In the genomic region with DNA sequence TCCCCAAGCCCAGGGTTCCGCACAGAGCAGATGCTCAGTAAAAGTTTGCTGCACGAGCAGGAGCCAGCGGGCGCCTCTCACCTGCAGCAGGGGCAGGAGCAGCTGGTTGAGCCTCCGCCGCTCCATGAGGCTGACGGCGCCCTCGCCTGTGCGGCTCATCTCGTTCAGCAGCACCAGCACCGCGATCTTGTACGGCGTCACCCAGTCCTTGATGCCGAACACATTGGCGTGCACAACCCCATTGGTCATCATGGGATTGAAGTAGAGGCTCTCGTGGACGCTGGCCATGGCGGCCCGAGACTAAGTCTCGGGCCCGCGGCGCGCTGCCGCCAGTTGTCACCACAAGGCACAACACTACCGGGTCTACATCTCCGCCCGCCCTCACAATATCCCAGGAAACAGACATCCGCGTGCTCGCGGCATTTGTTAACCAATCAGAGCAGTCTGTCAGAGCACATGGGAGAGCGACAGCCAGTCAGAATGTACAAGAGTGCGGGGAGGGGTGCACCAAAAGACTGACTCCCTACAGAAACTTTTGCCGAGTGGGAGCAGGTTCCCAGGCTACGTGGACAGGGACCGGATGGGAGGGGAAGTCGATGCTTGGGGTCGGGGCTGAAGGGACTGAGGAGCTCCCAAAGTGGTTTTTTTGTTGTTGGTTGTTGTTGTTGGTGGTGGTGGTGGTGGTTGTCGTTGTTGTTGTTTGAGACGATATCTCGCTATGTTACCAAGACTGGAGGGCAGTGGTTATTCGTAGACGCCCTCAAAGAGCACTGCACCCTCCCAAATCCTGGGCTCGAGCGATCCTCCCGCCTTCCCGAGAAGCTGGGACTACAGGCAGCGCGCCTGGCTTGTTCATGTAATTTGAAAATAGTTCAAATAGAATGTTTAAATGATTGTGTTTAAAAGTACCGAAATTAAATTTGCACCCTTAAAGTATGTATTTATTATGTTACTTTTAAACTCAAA, we compare ENCODE assay signal across 8 cellular contexts. TPM values are rescaled to one million over a fixed set of nuclear protein-coding genes. Genes with fewer than 3 reads are reported as not detected.
DNase-seq lines count a peak whose midpoint lies in the region; ATAC-seq, FAIRE-seq and TF ChIP-seq lines count a peak whose summit lies in the region.

A gene with protein sequence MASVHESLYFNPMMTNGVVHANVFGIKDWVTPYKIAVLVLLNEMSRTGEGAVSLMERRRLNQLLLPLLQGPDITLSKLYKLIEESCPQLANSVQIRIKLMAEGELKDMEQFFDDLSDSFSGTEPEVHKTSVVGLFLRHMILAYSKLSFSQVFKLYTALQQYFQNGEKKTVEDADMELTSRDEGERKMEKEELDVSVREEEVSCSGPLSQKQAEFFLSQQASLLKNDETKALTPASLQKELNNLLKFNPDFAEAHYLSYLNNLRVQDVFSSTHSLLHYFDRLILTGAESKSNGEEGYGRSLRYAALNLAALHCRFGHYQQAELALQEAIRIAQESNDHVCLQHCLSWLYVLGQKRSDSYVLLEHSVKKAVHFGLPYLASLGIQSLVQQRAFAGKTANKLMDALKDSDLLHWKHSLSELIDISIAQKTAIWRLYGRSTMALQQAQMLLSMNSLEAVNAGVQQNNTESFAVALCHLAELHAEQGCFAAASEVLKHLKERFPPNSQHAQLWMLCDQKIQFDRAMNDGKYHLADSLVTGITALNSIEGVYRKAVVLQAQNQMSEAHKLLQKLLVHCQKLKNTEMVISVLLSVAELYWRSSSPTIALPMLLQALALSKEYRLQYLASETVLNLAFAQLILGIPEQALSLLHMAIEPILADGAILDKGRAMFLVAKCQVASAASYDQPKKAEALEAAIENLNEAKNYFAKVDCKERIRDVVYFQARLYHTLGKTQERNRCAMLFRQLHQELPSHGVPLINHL (minus strand): TSS at position 359 of the 966 bp plus-strand sequence. CDS start 71 bp downstream, at position 288.

- H3K4me1 ChIP-seq in HepG2 (ENCODE audit: insufficient read depth, low read length), result peaks cover 48% of the 10 kb centered on the region

- no TSS peak for BruUV-seq in HepG2 (replicated peaks; lab: Mats Ljungman, UMichigan)

- under 1% methylated on average over 41 of the region's 53 CpGs for WGBS in HepG2 (ENCODE audit: low lambda C conversion rate)

- in situ Hi-C loops in HepG2 (cut with HindIII; ENCODE audit: extremely low pct_ligation_motif_present, low pct_unique_long_range_greater_than_20kb), result no loop called here

- peak within 1 kb of the TSS; percentile 93 for H3K9ac ChIP-seq in HepG2 (ENCODE audit: insufficient read depth, low read depth, low read length)

- TF ChIP-seq CTCF in HepG2 (CRISPR knock-in tag; IDR thresholded peaks at IDR 0.05), result peak; percentile 28; the same call in 1 of the 2 replicates

- no peaks in the 10 kb centered on the region for H3K9me3 ChIP-seq in HepG2 (ENCODE audit: low read length)

- CTCF ChIA-PET in HepG2 (lab: Yijun Ruan, JAX; ENCODE audit: low intra/inter-chr PET ratio, low total read pairs), result no interaction called here

- peak within 1 kb of the TSS; percentile 93 for H3K27ac ChIP-seq in HepG2 (ENCODE audit: extremely low read length, insufficient read depth, low read length)

- H3K79me2 ChIP-seq in HepG2 (ENCODE audit: insufficient read depth, low read length), result peaks cover 24% of the 10 kb centered on the region

- H3K27me3 ChIP-seq in HepG2 (ENCODE audit: control insufficient read depth in 1 of 2, insufficient read depth in 2 of 2, low read length in 2 of 2), result no peaks in the 10 kb centered on the region; a peak in 1 of 5 replicates

- H3K36me3 ChIP-seq in HepG2 (replicated peaks in 1 of 2; ENCODE audit: control insufficient read depth in 1 of 2, insufficient read depth in 2 of 2, low read length in 2 of 2), result peaks cover 0 to 5% of the 10 kb centered on the region in 2 experiments; a peak in 2 of 5 replicates

- no peaks in the 10 kb centered on the region for H4K20me1 ChIP-seq in HepG2 (ENCODE audit: insufficient read depth, low read length)

- peak within 1 kb of the TSS; percentile 96 for H3K4me2 ChIP-seq in HepG2 (ENCODE audit: low read depth, low read length)

- peak within 1 kb of the TSS; percentile 71 to 89 (median 81) for H3K4me3 ChIP-seq in HepG2 (replicated peaks in 1 of 3; ENCODE audit: insufficient read depth in 1 of 3, low read depth in 2 of 3, low read length in 3 of 3)

- peak; percentile 98 for FAIRE-seq in HepG2 (lab: Jason Lieb, UNC)

- intact Hi-C loops in HepG2 (cut with micrococcal nuclease; ENCODE audit: unreplicated experiment), result loop anchor here (1.0 kb wide), 2 partner anchors 48 to 91 kb away; a partner anchor contains a TSS

- DNase-seq in CD1c-positive myeloid dendritic cell (ENCODE audit: extremely low spot score) (peak; percentile 97), NCI-H82 (lab: John Stamatoyannopoulos, UW) (peak; percentile 99), dermis microvascular lymphatic vessel endothelial cell (ENCODE audit: low read depth in 2 of 2) (peak; percentile 98 to 100), HepG2 (ENCODE audit: low spot score) (peak; percentile 99)
- DNase-seq in activated CD4-positive, alpha-beta T cell treated with anti-CD3 and anti-CD28 coated beads, Interleukin-2, amount 50 U/mL, for 48 hours, result peak; percentile 89 to 92
- peak; percentile 84 for DNase-seq in stimulated activated CD4-positive, alpha-beta T cell treated with anti-CD3 and anti-CD28 coated beads, Interleukin-4, amount 100 ng/mL, for 1 hour

- peak; percentile 23 for TF ChIP-seq RAD21 in HepG2 (CRISPR knock-in tag; IDR thresholded peaks at IDR 0.05)

- H2AFZ ChIP-seq in HepG2 (ENCODE audit: low read length), result peak within 1 kb of the TSS; percentile 46

- peak; percentile 87 to 94 for TF ChIP-seq POLR2A in HepG2 (IDR thresholded peaks at IDR 0.05; ENCODE audit: insufficient read depth in 1 of 2, low read depth in 2 of 2, low read length in 2 of 2)

- POLR2A ChIA-PET in HepG2 (lab: Yijun Ruan, JAX), result interaction anchor here (0.7 to 2.3 kb wide), 23 partner anchors 9 to 874 kb away, joined by 3 to 37 read pairs (median 5); a partner anchor contains a TSS

- TF ChIP-seq EP300 in HepG2 (IDR thresholded peaks at IDR 0.05; ENCODE audit: low read depth in 2 of 2, low read length in 2 of 2) (peak; percentile 39 to 52; a peak in 1 of 4 replicates), HepG2 (CRISPR knock-in tag; IDR thresholded peaks at IDR 0.05; ENCODE audit: borderline replicate concordance) (no peak; the same call in 1 of the 2 replicates)

- peak; percentile 97 for ATAC-seq in GM19397 (IDR thresholded peaks at IDR 0.05; ENCODE audit: unreplicated experiment)
- ATAC-seq in HG03571 (IDR thresholded peaks at IDR 0.05; ENCODE audit: unreplicated experiment), result peak; percentile 95
- ATAC-seq in HepG2, result peak; percentile 97

TF ChIP-seq in HepG2, 621 proteins besides CTCF, POLR2A, EP300 and RAD21 (continues in another document):
- peak; percentile 82; the same call in 1 of the 2 replicates for TF ChIP-seq ZNF510 (CRISPR knock-in tag; IDR thresholded peaks at IDR 0.05; ENCODE audit: low read depth)
- peak; percentile 59 for TF ChIP-seq FOXA3 (CRISPR knock-in tag; IDR thresholded peaks at IDR 0.05)
- TF ChIP-seq, protein P1, sequence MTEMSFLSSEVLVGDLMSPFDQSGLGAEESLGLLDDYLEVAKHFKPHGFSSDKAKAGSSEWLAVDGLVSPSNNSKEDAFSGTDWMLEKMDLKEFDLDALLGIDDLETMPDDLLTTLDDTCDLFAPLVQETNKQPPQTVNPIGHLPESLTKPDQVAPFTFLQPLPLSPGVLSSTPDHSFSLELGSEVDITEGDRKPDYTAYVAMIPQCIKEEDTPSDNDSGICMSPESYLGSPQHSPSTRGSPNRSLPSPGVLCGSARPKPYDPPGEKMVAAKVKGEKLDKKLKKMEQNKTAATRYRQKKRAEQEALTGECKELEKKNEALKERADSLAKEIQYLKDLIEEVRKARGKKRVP (CRISPR knock-in tag; IDR thresholded peaks at IDR 0.05), result peak in 1 of 2 experiments; percentile 53; a peak in 1 of 4 replicates

RNA-seq across cellular contexts. Expression of the gene that starts here (rescaled TPM):
- total RNA-seq in dermis microvascular lymphatic vessel endothelial cell (115 and 124 TPM in 2 replicates), HepG2 (2016; rRNA removed; fragmentation: Illumina TruSeq; extraction: Trizol) (161 and 174 TPM in 2 replicates)
- total RNA-seq in HepG2 (2016; cell fraction: cytosol; rRNA removed; fragmentation: Illumina TruSeq; extraction: Trizol; ENCODE audit: low read depth), result 101 and 107 TPM in 2 replicates
- total RNA-seq in HepG2 (2016; cell fraction: insoluble cytoplasmic fraction; rRNA removed; fragmentation: Illumina TruSeq; extraction: Trizol), result 166 and 170 TPM in 2 replicates
- 211 and 214 TPM in 2 replicates for total RNA-seq in HepG2 (2016; cell fraction: membrane; rRNA removed; fragmentation: Illumina TruSeq; extraction: Trizol)
- 114 and 131 TPM in 2 replicates for total RNA-seq in HepG2 (2016; cell fraction: nucleus; rRNA removed; fragmentation: Illumina TruSeq; extraction: Trizol)
- 134 and 146 TPM in 2 replicates for polyA plus RNA-seq in HepG2 (2011; rRNA removed)
- polyA plus RNA-seq in HepG2 (2011; cell fraction: cytosol; rRNA removed), result 93.9 and 111 TPM in 2 replicates
- polyA plus RNA-seq in HepG2 (2011; cell fraction: nucleus; rRNA removed), result 245 and 310 TPM in 2 replicates
- polyA plus RNA-seq in HepG2 (2012), result 58.4 and 72.2 TPM in 2 replicates
- polyA plus RNA-seq in HepG2 (2016; cell fraction: cytosol; fragmentation: Illumina TruSeq; extraction: Trizol; ENCODE audit: low read depth), result 91.9 and 105 TPM in 2 replicates
- 134 and 136 TPM in 2 replicates for polyA plus RNA-seq in HepG2 (2016; cell fraction: insoluble cytoplasmic fraction; fragmentation: Illumina TruSeq; extraction: Trizol; ENCODE audit: low read depth)
- 143 and 147 TPM in 2 replicates for polyA plus RNA-seq in HepG2 (2016; cell fraction: membrane; fragmentation: Illumina TruSeq; extraction: Trizol; ENCODE audit: low read depth)
- polyA plus RNA-seq in HepG2 (2016; cell fraction: nucleus; fragmentation: Illumina TruSeq; extraction: Trizol; ENCODE audit: insufficient read depth, low read depth), result 178 and 187 TPM in 2 replicates
- polyA minus RNA-seq in HepG2 (2011; rRNA and poly(A)+ RNA removed; ENCODE audit: low replicate concordance), result 159 and 362 TPM in 2 replicates
- 55.9 and 59.9 TPM in 2 replicates for polyA minus RNA-seq in HepG2 (2011; cell fraction: cytosol; rRNA and poly(A)+ RNA removed)
- polyA minus RNA-seq in HepG2 (2011; cell fraction: nucleus; rRNA and poly(A)+ RNA removed), result 144 and 152 TPM in 2 replicates

Comparison
In these comparisons a context has a peak if more than half of its experiments do, and no peak if none do; other contexts are left out.
1. Peak in every context shown above with its lines: DNase-seq, ATAC-seq, H3K4me3 ChIP-seq and H3K27ac ChIP-seq.